In genomic region chr2:41886145-41886664, GRCh38 we compare ENCODE assay signal across 24 cellular contexts.
"Had no signal": no experiment of that assay in that cellular context is flagged by ENCODE, and none has a peak within 500 bp of the region (broad histone marks: within the 10 kb centered on the region; RNA-seq: fewer than 3 reads in every experiment).

No MANE protein-coding gene starts in this region.

- H3K4me1 ChIP-seq: thyroid gland had no signal

- H3K4me3 ChIP-seq: thyroid gland had no signal

- H3K9me3 ChIP-seq: thyroid gland had no signal

- H3K27me3 ChIP-seq: thyroid gland had no signal

- H3K27ac ChIP-seq: thyroid gland had no signal

- ATAC-seq: activated CD8-positive, alpha-beta memory T cell treated with anti-CD3 and anti-CD28 coated beads, Interleukin-2, amount 10 ng/mL, durations not matched to agents 7 days and 5 days; activated CD8-positive, alpha-beta T cell treated with anti-CD3 and anti-CD28 coated beads for 36 hours; activated naive CD8-positive, alpha-beta T cell treated with anti-CD3 and anti-CD28 coated beads, Interleukin-2, amount 50 U/mL, for 24 hours; left ventricle myocardium superior had no signal

- H3K36me3 ChIP-seq: thyroid gland had no signal

- DNase-seq: activated CD4-positive, alpha-beta T cell treated with anti-CD3 and anti-CD28 coated beads, Interleukin-2, amount 10 ng/mL, durations not matched to agents 7 days and 5 days; activated CD4-positive, CD25-positive, alpha-beta regulatory T cell treated with anti-CD3 and anti-CD28 coated beads, Interleukin-2, amount 50 U/mL, for 72 hours; activated CD8-positive, alpha-beta memory T cell treated with anti-CD3 and anti-CD28 coated beads, Interleukin-2, amount 10 ng/mL, durations not matched to agents 7 days and 5 days; activated CD8-positive, alpha-beta T cell treated with anti-CD3 and anti-CD28 coated beads for 36 hours; activated gamma-delta T cell; activated naive CD4-positive, alpha-beta T cell treated with anti-CD3 and anti-CD28 coated beads, Interleukin-2, amount 50 U/mL, for 16 hours; activated naive CD8-positive, alpha-beta T cell treated with anti-CD3 and anti-CD28 coated beads, Interleukin-2, amount 50 U/mL, for 24 hours; aorta; caudate nucleus; dermis blood vessel endothelial cell; effector CD8-positive, alpha-beta T cell; erythroblast; foreskin fibroblast; hippocampal formation; kidney glomerular epithelial cell; left ventricle myocardium superior; mammary epithelial cell; nephron progenitor cell; nucleus accumbens; posterior cingulate gyrus; retina; stimulated activated CD4-positive, alpha-beta T cell treated with anti-CD3 and anti-CD28 coated beads, Interleukin-4, amount 100 ng/mL, for 1 hour; stimulated activated naive CD4-positive, alpha-beta T cell treated with Interleukin-2 at 50 U/mL for 16 hours; thyroid gland had no signal
